Comparison of ENCODE assay signal across 8 cellular contexts in the genomic region with DNA sequence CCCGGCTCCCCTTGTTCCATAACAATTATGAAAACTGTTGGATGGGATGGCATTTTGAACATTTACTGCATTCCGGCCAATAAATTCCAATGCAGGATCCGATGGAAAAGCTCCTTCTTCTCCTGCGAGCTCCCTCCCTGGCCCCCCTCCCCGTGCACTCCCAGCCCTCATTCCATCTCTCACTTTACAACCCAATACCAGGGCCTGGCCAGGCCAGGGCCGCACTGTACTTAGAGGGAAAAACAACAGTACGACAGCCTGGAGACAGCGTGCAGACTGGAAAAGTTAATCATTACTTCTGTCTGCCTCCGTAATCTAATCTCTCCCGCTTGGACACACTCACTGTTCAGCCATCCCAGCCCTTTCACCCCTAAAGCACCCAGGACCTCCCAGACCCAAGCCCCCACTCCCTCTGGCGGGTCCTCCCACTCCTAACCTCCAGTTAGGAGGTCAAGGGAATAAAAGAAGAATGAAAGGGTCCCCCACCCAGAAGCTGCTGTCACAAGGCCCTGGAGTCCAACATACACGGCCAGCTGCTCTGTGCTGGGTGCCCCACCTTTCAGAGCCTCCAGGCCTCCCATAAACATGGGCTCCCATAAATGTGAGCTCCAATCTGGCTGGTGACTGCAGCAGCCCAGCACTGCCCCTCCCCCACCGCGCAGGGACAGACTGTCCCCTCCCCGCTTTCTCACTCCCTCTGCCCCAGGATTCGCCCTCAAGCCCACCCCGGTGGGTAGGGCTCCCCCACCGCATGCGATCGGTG. TPM values are rescaled to one million over a fixed set of nuclear protein-coding genes. Genes with fewer than 3 reads are reported as not detected.
A peak's percentile ranks its signal among the peaks of the same experiment; 100 is the strongest.
DNase-seq lines count a peak whose midpoint lies in the region; ATAC-seq and TF ChIP-seq lines count a peak whose summit lies in the region.

No MANE protein-coding gene starts in this region.

- DNase-seq in AG10803 (ENCODE audit: low read depth) (peak; percentile 87), M059J (ENCODE audit: low read depth) (peak; percentile 46), dermis blood vessel endothelial cell (peak; percentile 28), naive B cell (no peak), middle frontal gyrus (ENCODE audit: extremely low spot score, low spot score) (no peak), MG63 (no peak), NCI-H2171 treated with DMSO at 0.1 percent for 48 hours (lab: John Stamatoyannopoulos, UW) (no peak)

- TF ChIP-seq CTCF in AG10803 (conservative IDR thresholded peaks at IDR 0.05; ENCODE audit: low read length) = no peak

- no peaks in the 10 kb centered on the region for H3K27me3 Mint-ChIP-seq in naive B cell

- H3K36me3 Mint-ChIP-seq in naive B cell = no peaks in the 10 kb centered on the region

- peak overlapping the region in 6 of 8 donors; percentile 1 to 82 (median 30) for H3K4me3 Mint-ChIP-seq in naive B cell

- H3K9me3 Mint-ChIP-seq in naive B cell = no peaks in the 10 kb centered on the region

- no peaks in the 10 kb centered on the region for H3K27me3 ChIP-seq in MG63

- H3K4me3 ChIP-seq in AG10803 (ENCODE audit: low read length) = peak overlapping the region; percentile 36
- no peak overlapping the region for H3K4me3 ChIP-seq in MG63

- H3K4me1 Mint-ChIP-seq in naive B cell = peaks cover 76 to 97% (median 84%) of the 10 kb centered on the region in 3 donors

- peak overlapping the region; percentile 67 to 100 (median 88) for H3K27ac Mint-ChIP-seq in naive B cell

- no peaks in the 10 kb centered on the region for H3K9me3 ChIP-seq in MG63

- peaks cover 34% of the 10 kb centered on the region for H3K36me3 ChIP-seq in MG63

- ATAC-seq in naive B cell (ENCODE audit: low read depth in 2 of 2) = no peak
- no peak for ATAC-seq in GM19463 (IDR thresholded peaks at IDR 0.05; ENCODE audit: unreplicated experiment)

RNA-seq across cellular contexts. Expression of a gene that starts 20.6 kb away (rescaled TPM):
- 12.6 and 19.3 TPM in 2 replicates for total RNA-seq in M059J (2014; rRNA removed; shearing (Covaris generic))
- total RNA-seq in dermis blood vessel endothelial cell = 6.2 and 9.0 TPM in 2 replicates
- 1 to 10 TPM in 5 of 6 donors, under 1 TPM in 1; 0.47 to 3.7 (median 1.6) TPM for polyA plus RNA-seq in naive B cell (ENCODE audit: low read depth in 6 of 6)
- total RNA-seq in MG63 (2014; rRNA removed; shearing (Covaris generic); ENCODE audit: low replicate concordance) = 13.4 and 29.3 TPM in 2 replicates

Comparison
In these comparisons a context has a peak if more than half of its experiments do, and no peak if none do; other contexts are left out.
1. DNase-seq: peak in AG10803 (single experiment), M059J (single experiment) and dermis blood vessel endothelial cell (single experiment); none in naive B cell (single experiment), middle frontal gyrus (single experiment), MG63 (single experiment) and NCI-H2171 treated with DMSO at 0.1 percent for 48 hours (single experiment).